ENCODE assay signal across 30 cellular contexts in genomic region chr2:38251940-38252339, GRCh38.
"Had no signal": no experiment of that assay in that cellular context is flagged by ENCODE, and none has a peak within 500 bp of the region (broad histone marks: within the 10 kb centered on the region; RNA-seq: fewer than 3 reads in every experiment).

No MANE protein-coding gene starts in this region.

- H3K27me3 ChIP-seq: brain microvascular endothelial cell, dorsolateral prefrontal cortex had no signal

- FAIRE-seq: astrocyte, bronchial epithelial cell, endometrium, endothelial cell of umbilical vein, frontal cortex had no signal

- ATAC-seq: activated CD4-positive, CD25-positive, alpha-beta regulatory T cell treated with anti-CD3 and anti-CD28 coated beads, Interleukin-2, amount 50 U/mL, for 24 hours; activated CD8-positive, alpha-beta T cell treated with anti-CD3 and anti-CD28 coated beads for 36 hours; activated T-cell treated with anti-CD3 and anti-CD28 coated beads, Interleukin-2, amount 50 U/mL, for 4 hours; activated T-helper 17 cell treated with anti-CD3 and anti-CD28 coated beads, Interleukin-2, amount 50 U/mL, for 72 hours had no signal

- H3K4me3 ChIP-seq: coronary artery, dorsolateral prefrontal cortex had no signal

- DNase-seq: activated B cell treated with CpG ODN at 0.5 μM for 24 hours; activated CD4-positive, alpha-beta T cell treated with anti-CD3 and anti-CD28 coated beads for 48 hours; activated CD4-positive, alpha-beta T cell treated with anti-CD3 and anti-CD28 coated beads, Interleukin-2, amount 50 U/mL, for 1 hour; activated CD4-positive, alpha-beta T cell treated with anti-CD3 and anti-CD28 coated beads, Interleukin-2, amount 50 U/mL, for 48 hours; activated CD8-positive, alpha-beta memory T cell treated with anti-CD3 and anti-CD28 coated beads for 24 hours; activated CD8-positive, alpha-beta T cell treated with anti-CD3 and anti-CD28 coated beads for 36 hours; activated effector memory CD4-positive, alpha-beta T cell treated with Interleukin-2 at 50 U/mL for 16 hours; activated gamma-delta T cell treated with Interleukin-2 at 50 U/mL for 16 hours; activated naive CD4-positive, alpha-beta T cell treated with anti-CD3 and anti-CD28 coated beads, Interleukin-2, amount 50 U/mL, for 16 hours; activated naive CD4-positive, alpha-beta T cell treated with Interleukin-2 at 50 U/mL for 16 hours; activated T-cell treated with anti-CD3 and anti-CD28 coated beads, Interleukin-2, amount 50 U/mL, for 4 hours; amniotic stem cell; anterior cingulate cortex; brain microvascular endothelial cell; dorsolateral prefrontal cortex; effector CD4-positive, alpha-beta T cell; foreskin fibroblast; head of caudate nucleus; hippocampal formation; T-helper 2 cell; WERI-Rb-1 had no signal

- H3K27ac ChIP-seq: brain microvascular endothelial cell, coronary artery, dorsolateral prefrontal cortex, epithelial cell of prostate, WERI-Rb-1 had no signal

- H3K36me3 ChIP-seq: brain microvascular endothelial cell, WERI-Rb-1 had no signal
